18 cellular contexts compared by ENCODE assay signal in the genomic region with DNA sequence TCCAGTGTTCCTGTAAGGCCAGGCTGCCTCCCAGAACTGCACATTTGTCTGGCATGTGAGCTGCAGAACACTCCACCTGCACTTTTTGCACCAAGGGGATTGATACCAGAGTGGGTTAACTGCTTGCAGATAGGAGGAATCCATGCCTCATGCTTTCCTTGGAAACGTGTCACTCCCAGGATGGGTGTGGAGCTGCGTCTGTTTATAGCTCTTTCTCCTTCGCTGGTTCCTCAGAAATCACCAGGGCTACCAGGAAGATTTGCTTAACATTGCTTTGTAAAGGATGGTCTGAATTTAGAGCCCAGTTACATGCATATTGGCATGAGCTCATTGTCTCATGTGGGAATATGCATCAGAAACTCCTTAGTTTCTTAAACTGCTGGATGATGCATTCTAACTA.
"Had no signal": no experiment of that assay in that cellular context is flagged by ENCODE, and none has a peak within 500 bp of the region (broad histone marks: within the 10 kb centered on the region; RNA-seq: fewer than 3 reads in every experiment).

No MANE protein-coding gene starts in this region.

- H3K4me1 Mint-ChIP-seq: activated CD4-positive, alpha-beta memory T cell treated with anti-CD3 and anti-CD28 coated beads, Interleukin-2, amount 10 ng/mL, durations not matched to agents 7 days and 5 days; activated CD4-positive, alpha-beta T cell treated with anti-CD3 and anti-CD28 coated beads for 36 hours had no signal

- H3K27me3 Mint-ChIP-seq: activated CD4-positive, alpha-beta T cell treated with anti-CD3 and anti-CD28 coated beads for 36 hours had no signal

- H3K36me3 Mint-ChIP-seq: activated naive CD8-positive, alpha-beta T cell treated with anti-CD3 and anti-CD28 coated beads, Interleukin-2, amount 10 ng/mL, durations not matched to agents 7 days and 5 days had no signal

- H3K9me3 ChIP-seq: psoas muscle, sigmoid colon, SK-N-SH, tibial artery, vagina had no signal

- H3K4me1 ChIP-seq: psoas muscle, tibial artery, vagina had no signal

- H3K27ac ChIP-seq: brain microvascular endothelial cell, psoas muscle, sigmoid colon, tibial artery, vagina had no signal

- H3K4me3 ChIP-seq: psoas muscle, sigmoid colon, tibial artery, vagina had no signal

- H3K27me3 ChIP-seq: brain microvascular endothelial cell, sigmoid colon, tibial artery, vagina had no signal

- DNase-seq: activated CD4-positive, alpha-beta memory T cell treated with anti-CD3 and anti-CD28 coated beads, Interleukin-2, amount 10 ng/mL, durations not matched to agents 7 days and 5 days; activated CD4-positive, alpha-beta T cell treated with anti-CD3 and anti-CD28 coated beads for 36 hours; activated gamma-delta T cell; activated naive CD8-positive, alpha-beta T cell treated with anti-CD3 and anti-CD28 coated beads, Interleukin-2, amount 10 ng/mL, durations not matched to agents 7 days and 5 days; activated T-cell treated with anti-CD3 and anti-CD28 coated beads, Interleukin-2, amount 50 U/mL, for 72 hours; brain microvascular endothelial cell; cerebellar nuclear complex; dermis blood vessel endothelial cell; erythroblast; nephron progenitor cell; psoas muscle; sigmoid colon; SK-N-SH; stimulated activated CD4-positive, alpha-beta T cell treated with anti-CD3 and anti-CD28 coated beads, Interleukin-2, amount 100 ng/mL, for 48 hours; stimulated activated naive CD4-positive, alpha-beta T cell; tibial artery had no signal

- H3K4me3 Mint-ChIP-seq: activated CD4-positive, alpha-beta memory T cell treated with anti-CD3 and anti-CD28 coated beads, Interleukin-2, amount 10 ng/mL, durations not matched to agents 7 days and 5 days; activated CD4-positive, alpha-beta T cell treated with anti-CD3 and anti-CD28 coated beads for 36 hours; activated naive CD8-positive, alpha-beta T cell treated with anti-CD3 and anti-CD28 coated beads, Interleukin-2, amount 10 ng/mL, durations not matched to agents 7 days and 5 days; activated T-cell treated with anti-CD3 and anti-CD28 coated beads, Interleukin-2, amount 50 U/mL, for 72 hours; nephron progenitor cell had no signal

- H3K9me3 Mint-ChIP-seq: activated CD4-positive, alpha-beta memory T cell treated with anti-CD3 and anti-CD28 coated beads, Interleukin-2, amount 10 ng/mL, durations not matched to agents 7 days and 5 days; activated naive CD8-positive, alpha-beta T cell treated with anti-CD3 and anti-CD28 coated beads, Interleukin-2, amount 10 ng/mL, durations not matched to agents 7 days and 5 days; nephron progenitor cell had no signal

- ATAC-seq: activated CD4-positive, alpha-beta T cell treated with anti-CD3 and anti-CD28 coated beads for 36 hours; activated T-cell treated with anti-CD3 and anti-CD28 coated beads, Interleukin-2, amount 50 U/mL, for 72 hours; left lobe of liver; psoas muscle had no signal

- H3K27ac Mint-ChIP-seq: activated CD4-positive, alpha-beta memory T cell treated with anti-CD3 and anti-CD28 coated beads, Interleukin-2, amount 10 ng/mL, durations not matched to agents 7 days and 5 days; activated CD4-positive, alpha-beta T cell treated with anti-CD3 and anti-CD28 coated beads for 36 hours; activated naive CD8-positive, alpha-beta T cell treated with anti-CD3 and anti-CD28 coated beads, Interleukin-2, amount 10 ng/mL, durations not matched to agents 7 days and 5 days; activated T-cell treated with anti-CD3 and anti-CD28 coated beads, Interleukin-2, amount 50 U/mL, for 72 hours; nephron progenitor cell had no signal

- H3K36me3 ChIP-seq: brain microvascular endothelial cell, sigmoid colon, tibial artery, vagina had no signal
